Comparison of ENCODE assay signal across 16 cellular contexts in genomic region chr2:234468503-234468902, GRCh38. TPM values are rescaled to one million over a fixed set of nuclear protein-coding genes. Genes with fewer than 3 reads are reported as not detected.
DNase-seq lines count a peak whose midpoint lies in the region; ATAC-seq and TF ChIP-seq lines count a peak whose summit lies in the region.
"Had no signal": no experiment of that assay in that cellular context is flagged by ENCODE, and none has a peak within 500 bp of the region (broad histone marks: within the 10 kb centered on the region; RNA-seq: fewer than 3 reads in every experiment).

No MANE protein-coding gene starts in this region.

- no peak overlapping the region for H2BK15ac ChIP-seq in neuronal stem cell (ENCODE audit: low read length)

- H4K20me1 ChIP-seq in DND-41 (ENCODE audit: insufficient read depth, low read length): no peaks in the 10 kb centered on the region

- H4K8ac ChIP-seq in neuronal stem cell (ENCODE audit: low read depth, low read length): no peak overlapping the region

- H3K36me3 ChIP-seq in DND-41 (ENCODE audit: insufficient read depth, low read length) (no peaks in the 10 kb centered on the region), neuronal stem cell (replicated peaks in 1 of 2; ENCODE audit: control insufficient read depth in 2 of 2, insufficient read depth in 2 of 2, low read length in 2 of 2) (no peaks in the 10 kb centered on the region)

- no peak overlapping the region for H2BK12ac ChIP-seq in neuronal stem cell (ENCODE audit: low read length)

- H3K23ac ChIP-seq in neuronal stem cell (ENCODE audit: low read depth, low read length, poor library complexity): no peak overlapping the region

- TF ChIP-seq CTCF in DND-41 (IDR thresholded peaks at IDR 0.05; ENCODE audit: borderline replicate concordance, extremely low read depth, low read length, poor library complexity, severe bottlenecking): no peak
- no peak for TF ChIP-seq CTCF in RWPE1 (conservative IDR thresholded peaks at IDR 0.05; ENCODE audit: low read depth)

- no peak overlapping the region for H3K4ac ChIP-seq in neuronal stem cell (ENCODE audit: low read length)

- no peak for DNase-seq in DND-41
- no peak for DNase-seq in RWPE1 (ENCODE audit: low spot score)
- peak; percentile 27 for DNase-seq in fibroblast of peridontal ligament (ENCODE audit: extremely low read depth)
- no peak for DNase-seq in neuronal stem cell (ENCODE audit: low spot score)
- no peak for DNase-seq in medulla oblongata (ENCODE audit: extremely low spot score)
- DNase-seq: activated naive CD4-positive, alpha-beta T cell; COR-L47; EL; foreskin melanocyte; GOT3; Karpas-422; NCI-H1105 treated with DMSO at 0.1 percent for 48 hours; NCI-H526; testis had no signal

- no peak overlapping the region for H2BK120ac ChIP-seq in neuronal stem cell (ENCODE audit: low read depth, low read length)

- H3K27me3 ChIP-seq in DND-41 (ENCODE audit: insufficient read depth, low read length, poor library complexity) (no peaks in the 10 kb centered on the region), neuronal stem cell (ENCODE audit: control insufficient read depth in 3 of 3, insufficient read depth in 3 of 3, low read depth in 1 of 3, low read length in 3 of 3) (peaks cover 0 to 19% (median 0%) of the 10 kb centered on the region in 3 experiments)
- H3K27me3 ChIP-seq: testis had no signal

- POLR2A ChIA-PET in RWPE1 (lab: Yijun Ruan, JAX; ENCODE audit: low non-redundant PET): no interaction called here

- H2AFZ ChIP-seq in DND-41 (ENCODE audit: low read depth, low read length) (no peak overlapping the region), neuronal stem cell (ENCODE audit: low read length) (no peak overlapping the region)

- H3K9ac ChIP-seq in DND-41 (ENCODE audit: low read depth, low read length) (no peak overlapping the region), neuronal stem cell (ENCODE audit: low read depth, low read length, poor library complexity) (no peak overlapping the region)

- H3K4me3 ChIP-seq in DND-41 (ENCODE audit: low read depth in 1 of 2, low read length in 2 of 2) (no peak overlapping the region), neuronal stem cell (ENCODE audit: low read length in 2 of 2) (no peak overlapping the region)
- H3K4me3 ChIP-seq: testis had no signal

- H3K14ac ChIP-seq in neuronal stem cell (ENCODE audit: low read length): no peak overlapping the region

- peak overlapping the region; percentile 94; the same call in 1 of the 2 replicates for H3K27ac ChIP-seq in DND-41 (ENCODE audit: low read length)
- 0 out of 2 replicates have a peak overlapping the region, but pooled peaks have one; percentile 5 for H3K27ac ChIP-seq in RWPE1
- H3K27ac ChIP-seq in neuronal stem cell (replicated peaks; ENCODE audit: low read length): no peak overlapping the region
- H3K27ac ChIP-seq: testis had no signal

- no peak overlapping the region for H4K91ac ChIP-seq in neuronal stem cell (ENCODE audit: low read depth, low read length, poor library complexity)

- no peak for ATAC-seq in DND-41 (ENCODE audit: insufficient read depth, low read depth)
- no peak for ATAC-seq in GM21619 (IDR thresholded peaks at IDR 0.05; ENCODE audit: unreplicated experiment)
- ATAC-seq in GM18909 (IDR thresholded peaks at IDR 0.05; ENCODE audit: poor library complexity, unreplicated experiment): no peak

- CTCF ChIA-PET in RWPE1 (lab: Yijun Ruan, JAX): no interaction called here

- H2AK5ac ChIP-seq in neuronal stem cell (ENCODE audit: low read depth, low read length): no peak overlapping the region

- no peak overlapping the region for H2BK5ac ChIP-seq in neuronal stem cell (ENCODE audit: low read length)

- no CpG with 5 or more reads among the region's 5 CpGs for WGBS in neuronal stem cell (ENCODE audit: extremely low coverage in 2 of 2, insufficient read length in 2 of 2, insufficient replicate concordance in 1 of 2), 2 donors

- H3K18ac ChIP-seq in neuronal stem cell (ENCODE audit: low read length): peak overlapping the region; percentile 15

- H3K4me2 ChIP-seq in DND-41 (ENCODE audit: insufficient read depth, low read length) (no peak overlapping the region), neuronal stem cell (ENCODE audit: insufficient read depth, low read length, poor library complexity, severe bottlenecking) (no peak overlapping the region)

- no peaks in the 10 kb centered on the region for H3K79me2 ChIP-seq in DND-41 (ENCODE audit: insufficient read depth, low read length)

- no peaks in the 10 kb centered on the region for H3K79me1 ChIP-seq in neuronal stem cell (ENCODE audit: low read depth, low read length)

- H3K9me3 ChIP-seq in DND-41 (ENCODE audit: insufficient read depth, low read length, severe bottlenecking) (peaks cover 3% of the 10 kb centered on the region), neuronal stem cell (replicated peaks in 1 of 2; ENCODE audit: control insufficient read depth in 2 of 2, insufficient read depth in 1 of 2, low read depth in 1 of 2, low read length in 2 of 2) (peaks cover 0 to 2% of the 10 kb centered on the region in 2 donors)
- H3K9me3 ChIP-seq: testis had no signal

- H3K4me1 ChIP-seq in DND-41 (ENCODE audit: insufficient read depth, low read length) (peaks cover 40% of the 10 kb centered on the region), neuronal stem cell (ENCODE audit: control insufficient read depth in 2 of 2, insufficient read depth in 1 of 2, low read depth in 1 of 2, low read length in 2 of 2) (no peaks in the 10 kb centered on the region)
- H3K4me1 ChIP-seq: testis had no signal

RNA-seq across cellular contexts. Expression of gene ARL4C, which starts 28.4 kb away (rescaled TPM):
- polyA plus RNA-seq in neuronal stem cell (2013, experiment 1 of 2): 123 TPM
- polyA plus RNA-seq in neuronal stem cell (2013, experiment 2 of 2): 127 TPM
